Comparison of ENCODE assay signal across 18 cellular contexts in genomic region chr10:22600516-22600915, GRCh38.
DNase-seq lines count a peak whose midpoint lies in the region; ATAC-seq and TF ChIP-seq lines count a peak whose summit lies in the region.
"Had no signal": no experiment of that assay in that cellular context is flagged by ENCODE, and none has a peak within 500 bp of the region (broad histone marks: within the 10 kb centered on the region; RNA-seq: fewer than 3 reads in every experiment).

No MANE protein-coding gene starts in this region.

- ATAC-seq in HG03378 (IDR thresholded peaks at IDR 0.05; ENCODE audit: unreplicated experiment) (no peak), GM21367 (IDR thresholded peaks at IDR 0.05; ENCODE audit: unreplicated experiment) (no peak)
- ATAC-seq: A549, body of pancreas, upper lobe of right lung had no signal

- no peak for DNase-seq in activated CD4-positive, alpha-beta T cell treated with anti-CD3 and anti-CD28 coated beads, Interleukin-2, amount 10 ng/mL, durations not matched to agents 24 days and 14 days
- no peak for DNase-seq in activated CD4-positive, alpha-beta T cell treated with anti-CD3 and anti-CD28 coated beads for 48 hours
- no peak for DNase-seq in caudate nucleus (lab: John Stamatoyannopoulos, UW)
- DNase-seq in spleen = no peak
- DNase-seq in NK-92 (lab: John Stamatoyannopoulos, UW; ENCODE audit: unreplicated experiment) = no peak
- DNase-seq: body of pancreas; Calu3; effector CD4-positive, alpha-beta T cell; left ventricle myocardium inferior; MV-4-11; stimulated activated CD4-positive, alpha-beta T cell treated with anti-CD3 and anti-CD28 coated beads, Interleukin-2, amount 100 ng/mL, for 24 hours; upper lobe of right lung had no signal

- intact Hi-C loops in activated CD4-positive, alpha-beta T cell treated with anti-CD3 and anti-CD28 coated beads, Interleukin-2, amount 10 ng/mL, durations not matched to agents 24 days and 14 days (cut with micrococcal nuclease) = no loop called here
- intact Hi-C loops in spleen (cut with DNase I; ENCODE audit: low total_unique reads) = no loop called here

- H3K36me3 ChIP-seq in spleen = peaks cover 0 to 76% (median 0%) of the 10 kb centered on the region in 6 donors
- H3K36me3 ChIP-seq: left ventricle myocardium inferior had no signal

- peaks cover 58 to 98% (median 85%) of the 10 kb centered on the region in 6 donors for H3K4me1 ChIP-seq in spleen

- no peaks in the 10 kb centered on the region for H3K27me3 ChIP-seq in spleen (replicated peaks in 1 of 7)
- H3K27me3 ChIP-seq: body of pancreas, SJSA1, upper lobe of right lung had no signal

- no peak overlapping the region for H3K4me3 ChIP-seq in spleen
- H3K4me3 ChIP-seq: A549, body of pancreas, left ventricle myocardium inferior, SJSA1, upper lobe of right lung had no signal

- no peaks in the 10 kb centered on the region for H3K27me3 Mint-ChIP-seq in activated CD4-positive, alpha-beta T cell treated with anti-CD3 and anti-CD28 coated beads, Interleukin-2, amount 10 ng/mL, durations not matched to agents 24 days and 14 days
- H3K27me3 Mint-ChIP-seq in IgD-negative memory B cell = no peaks in the 10 kb centered on the region

- H3K27ac ChIP-seq in caudate nucleus (ENCODE audit: low read depth, low read length) (peak overlapping the region; percentile 49), spleen (peak overlapping the region in 7 of 8 donors; percentile 61 to 92 (median 84))
- H3K27ac ChIP-seq: A549, body of pancreas, left ventricle myocardium inferior, upper lobe of right lung, VCaP had no signal

- H3K27ac Mint-ChIP-seq in activated CD4-positive, alpha-beta T cell treated with anti-CD3 and anti-CD28 coated beads, Interleukin-2, amount 10 ng/mL, durations not matched to agents 24 days and 14 days = peak overlapping the region; percentile 16
- peak overlapping the region; percentile 90 to 97 (median 96) for H3K27ac Mint-ChIP-seq in IgD-negative memory B cell

- H3K4me3 Mint-ChIP-seq in activated CD4-positive, alpha-beta T cell treated with anti-CD3 and anti-CD28 coated beads, Interleukin-2, amount 10 ng/mL, durations not matched to agents 24 days and 14 days = no peak overlapping the region
- H3K4me3 Mint-ChIP-seq in IgD-negative memory B cell = peak overlapping the region; percentile 56 to 85 (median 78)

- no peak for TF ChIP-seq POLR2A in spleen (IDR thresholded peaks at IDR 0.05)

- no peaks in the 10 kb centered on the region for H3K9me3 ChIP-seq in spleen
- H3K9me3 ChIP-seq: A549, body of pancreas, left ventricle myocardium inferior, SJSA1, upper lobe of right lung had no signal

- H3K9me3 Mint-ChIP-seq in activated CD4-positive, alpha-beta T cell treated with anti-CD3 and anti-CD28 coated beads, Interleukin-2, amount 10 ng/mL, durations not matched to agents 24 days and 14 days = no peaks in the 10 kb centered on the region
- H3K9me3 Mint-ChIP-seq in IgD-negative memory B cell = no peaks in the 10 kb centered on the region

- no peak for TF ChIP-seq CTCF in spleen (IDR thresholded peaks at IDR 0.05 in 8 of 11, conservative IDR thresholded peaks at IDR 0.05 in 3 of 11)

- WGBS in spleen, 5 donors = 75 to 84% (median 82%) methylated on average over 5 of the region's 5 CpGs

- H3K4me1 Mint-ChIP-seq in activated CD4-positive, alpha-beta T cell treated with anti-CD3 and anti-CD28 coated beads, Interleukin-2, amount 10 ng/mL, durations not matched to agents 24 days and 14 days = peaks cover 52% of the 10 kb centered on the region
- peaks cover 65 to 82% (median 74%) of the 10 kb centered on the region in 3 donors for H3K4me1 Mint-ChIP-seq in IgD-negative memory B cell

- peaks cover 34% of the 10 kb centered on the region for H3K36me3 Mint-ChIP-seq in activated CD4-positive, alpha-beta T cell treated with anti-CD3 and anti-CD28 coated beads, Interleukin-2, amount 10 ng/mL, durations not matched to agents 24 days and 14 days (ENCODE audit: low read depth)
- H3K36me3 Mint-ChIP-seq in IgD-negative memory B cell = peaks cover 8% of the 10 kb centered on the region
